1 cellular context compared by ENCODE assay signal in the genomic region with DNA sequence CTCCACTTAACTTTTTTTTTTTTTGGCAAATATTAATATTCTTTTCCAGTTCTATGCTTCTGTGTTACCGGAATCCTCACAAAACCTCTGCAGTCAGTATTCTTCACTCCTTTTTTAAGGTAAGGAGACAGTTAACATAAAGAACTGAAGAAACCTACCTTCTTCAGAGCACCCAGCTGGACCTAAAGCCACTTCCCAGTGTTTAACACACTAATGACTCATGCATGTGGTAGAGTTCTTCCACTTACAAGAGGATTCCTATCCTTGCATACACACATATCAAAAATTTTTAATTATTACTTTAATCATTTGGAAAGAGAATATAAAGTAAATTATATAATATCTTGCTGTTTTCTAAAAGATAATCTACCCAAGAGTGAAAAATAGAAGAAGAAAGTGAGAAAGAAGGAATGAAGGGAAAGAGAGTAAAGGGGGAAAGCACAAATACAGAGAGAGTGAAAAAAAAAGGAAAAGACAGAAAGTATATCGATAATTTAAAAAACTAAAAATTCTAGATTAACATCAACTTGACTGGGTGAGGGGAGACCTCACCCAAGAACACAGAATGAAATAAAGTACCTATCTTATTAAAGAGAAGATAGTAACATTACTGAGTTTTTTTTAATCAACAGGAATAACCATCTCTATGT.
TF ChIP-seq lines count a peak whose summit lies in the region.

No MANE protein-coding gene starts in this region.

TF ChIP-seq in HCT116, 20 proteins besides CTCF, POLR2A, EP300 and RAD21:
- TF ChIP-seq CBX3 (IDR thresholded peaks at IDR 0.05; ENCODE audit: low read depth): no peak
- 0 out of 2 replicates have a peak, but pooled peaks have one; percentile 15 for TF ChIP-seq FOSL1 (IDR thresholded peaks at IDR 0.05; ENCODE audit: low read depth)
